Comparison of ENCODE assay signal across 8 cellular contexts in genomic region chr3:196969001-196969659, GRCh38. TPM values are rescaled to one million over a fixed set of nuclear protein-coding genes. Genes with fewer than 3 reads are reported as not detected.
DNase-seq lines count a peak whose midpoint lies in the region; ATAC-seq and TF ChIP-seq lines count a peak whose summit lies in the region.

No MANE protein-coding gene starts in this region.

- H3K27ac ChIP-seq in left ventricle myocardium inferior (replicated peaks) = peak overlapping the region; percentile 89

- ATAC-seq in HG02884 (IDR thresholded peaks at IDR 0.05; ENCODE audit: unreplicated experiment) = peak; percentile 38

- no peaks in the 10 kb centered on the region for H3K36me3 ChIP-seq in NT2/D1 (ENCODE audit: insufficient read depth, insufficient read length, low read length)
- H3K36me3 ChIP-seq in left ventricle myocardium inferior = no peaks in the 10 kb centered on the region

- H3K27me3 ChIP-seq in NT2/D1 (ENCODE audit: insufficient read depth, insufficient read length) (peaks cover 52% of the 10 kb centered on the region), left ventricle myocardium inferior (ENCODE audit: low read depth) (no peaks in the 10 kb centered on the region)

- peaks cover 25% of the 10 kb centered on the region for H3K9me3 ChIP-seq in NT2/D1 (ENCODE audit: insufficient read depth, low read length)
- no peaks in the 10 kb centered on the region for H3K9me3 ChIP-seq in left ventricle myocardium inferior (replicated peaks)

- peak overlapping the region; percentile 86 for H3K9ac ChIP-seq in NT2/D1 (ENCODE audit: insufficient read length, low read depth)

- H3K4me1 ChIP-seq in NT2/D1 (ENCODE audit: insufficient read depth, insufficient read length) (peaks cover 6% of the 10 kb centered on the region), left ventricle myocardium inferior (peaks cover 23% of the 10 kb centered on the region)

- DNase-seq in 8988T = peak; percentile 63
- DNase-seq in NT2/D1 (ENCODE audit: low read depth, low spot score) = no peak
- peak; percentile 42 for DNase-seq in activated naive CD4-positive, alpha-beta T cell treated with Interleukin-2 at 50 U/mL for 16 hours
- peak; percentile 32 for DNase-seq in left ventricle myocardium inferior
- no peak for DNase-seq in skeletal muscle cell (ENCODE audit: low read depth)
- DNase-seq in midbrain (lab: John Stamatoyannopoulos, UW) = no peak

- intact Hi-C loops in left ventricle myocardium inferior (cut with micrococcal nuclease) = loop anchor here (10.0 kb wide), 1 partner anchor 134 kb away; no protein-coding TSS in a partner anchor

- TF ChIP-seq CTCF in left ventricle myocardium inferior (IDR thresholded peaks at IDR 0.05; ENCODE audit: borderline replicate concordance) = no peak

- TF ChIP-seq POLR2A in GM15510 (IDR thresholded peaks at IDR 0.05; ENCODE audit: borderline replicate concordance, extremely low read depth, insufficient read length) = peak; percentile 8

- H3K4me3 ChIP-seq in NT2/D1 (ENCODE audit: insufficient read length, low read depth) = peak overlapping the region; percentile 72
- peak overlapping the region; percentile 94 for H3K4me3 ChIP-seq in left ventricle myocardium inferior
- H3K4me3 ChIP-seq in skeletal muscle cell (ENCODE audit: low read depth, low read length) = peak overlapping the region; percentile 69

RNA-seq across cellular contexts. Expression of gene PIGZ, which starts 0.5 kb away (rescaled TPM):
- 3.7 TPM for total RNA-seq in left ventricle myocardium inferior

RNA-seq across cellular contexts. Expression of gene NCBP2, which starts 26.8 kb away (rescaled TPM):
- total RNA-seq in left ventricle myocardium inferior = 36.9 TPM

Comparison
In these comparisons a context has a peak if more than half of its experiments do, and no peak if none do; other contexts are left out.
1. DNase-seq: peak in 8988T (single experiment), activated naive CD4-positive, alpha-beta T cell treated with Interleukin-2 at 50 U/mL for 16 hours (single experiment) and left ventricle myocardium inferior (single experiment); none in NT2/D1 (single experiment), skeletal muscle cell (single experiment) and midbrain (single experiment).
2. Peak in every context shown above with its lines, with median percentiles within 50 percentile points of each other: H3K4me3 ChIP-seq.